5 cellular contexts compared by ENCODE assay signal in genomic region chr4:61068025-61068424, GRCh38.
"Had no signal": no experiment of that assay in that cellular context is flagged by ENCODE, and none has a peak within 500 bp of the region (broad histone marks: within the 10 kb centered on the region; RNA-seq: fewer than 3 reads in every experiment).

No MANE protein-coding gene starts in this region.

- H3K27me3 Mint-ChIP-seq: IgD-negative memory B cell had no signal

- H3K36me3 Mint-ChIP-seq: IgD-negative memory B cell had no signal

- H3K27ac ChIP-seq: HL-60 had no signal

- H3K27ac Mint-ChIP-seq: IgD-negative memory B cell had no signal

- DNase-seq: KBM-7 had no signal

- H3K4me3 Mint-ChIP-seq: IgD-negative memory B cell had no signal

- ATAC-seq: HepG2, K562 had no signal

- H3K4me3 ChIP-seq: K562 had no signal

- H3K4me1 Mint-ChIP-seq: IgD-negative memory B cell had no signal
